ENCODE assay signal across 8 cellular contexts in the genomic region with DNA sequence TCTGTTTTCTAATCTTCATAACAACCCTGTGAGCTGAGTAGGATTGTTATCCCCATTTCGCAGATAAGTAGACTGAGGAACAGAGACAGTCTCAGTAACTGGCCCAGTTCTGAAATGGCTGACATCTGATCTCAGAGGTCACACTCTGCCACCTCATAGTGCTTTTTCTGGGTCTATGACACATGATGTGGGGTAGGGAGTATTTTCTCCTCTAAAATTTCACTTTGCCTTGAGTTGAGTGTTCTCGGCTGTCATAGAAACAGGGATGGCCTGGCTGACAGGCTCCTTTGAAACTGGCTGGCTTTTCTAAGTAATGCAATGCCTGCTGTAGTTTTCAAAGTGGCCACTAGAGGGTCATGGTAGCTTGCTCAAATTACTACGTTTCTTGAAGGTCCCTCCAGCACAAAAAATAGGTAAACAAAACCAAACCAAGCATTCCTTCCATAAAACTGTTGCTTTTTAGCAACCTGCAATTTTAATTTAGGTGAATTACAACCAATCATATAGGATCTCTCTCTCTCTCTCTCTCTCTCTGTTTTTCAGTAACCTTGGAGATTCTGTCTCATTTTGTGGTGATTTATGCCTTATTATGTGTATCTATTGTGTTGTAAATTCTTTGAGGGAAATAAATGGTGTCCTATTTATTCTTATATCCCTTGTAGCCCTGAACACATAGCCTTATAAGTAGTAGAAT.
DNase-seq lines count a peak whose midpoint lies in the region; ATAC-seq and TF ChIP-seq lines count a peak whose summit lies in the region.

No MANE protein-coding gene starts in this region.

- peaks cover 1% of the 10 kb centered on the region for H3K27me3 Mint-ChIP-seq in endothelial cell (ENCODE audit: unreplicated experiment)
- H3K27me3 Mint-ChIP-seq in stimulated activated naive B cell treated with anti-CD40 and anti-IgM and Interleukin-4, amounts not matched to agents 10 μg/mL and 1 μg/mL and 100 μg/mL, for 72 hours = no peaks in the 10 kb centered on the region

- H3K36me3 ChIP-seq in BE2C = no peaks in the 10 kb centered on the region

- H3K4me1 Mint-ChIP-seq in endothelial cell (ENCODE audit: unreplicated experiment) = no peaks in the 10 kb centered on the region
- peaks cover 3 to 9% of the 10 kb centered on the region in 2 donors for H3K4me1 Mint-ChIP-seq in stimulated activated naive B cell treated with anti-CD40 and anti-IgM and Interleukin-4, amounts not matched to agents 10 μg/mL and 1 μg/mL and 100 μg/mL, for 72 hours

- H3K9me3 ChIP-seq in BE2C = no peaks in the 10 kb centered on the region

- no peaks in the 10 kb centered on the region for H3K9me3 Mint-ChIP-seq in endothelial cell (ENCODE audit: unreplicated experiment)
- H3K9me3 Mint-ChIP-seq in stimulated activated naive B cell treated with anti-CD40 and anti-IgM and Interleukin-4, amounts not matched to agents 10 μg/mL and 1 μg/mL and 100 μg/mL, for 72 hours = no peaks in the 10 kb centered on the region

- no peak overlapping the region for H3K4me3 ChIP-seq in BE2C (ENCODE audit: low read depth, low read length)

- no peaks in the 10 kb centered on the region for H3K4me1 ChIP-seq in BE2C

- peak; percentile 75 for TF ChIP-seq CTCF in BE2C (IDR thresholded peaks at IDR 0.05; ENCODE audit: low read depth, low read length)
- TF ChIP-seq CTCF in endothelial cell (IDR thresholded peaks at IDR 0.05; ENCODE audit: unreplicated experiment) = peak; percentile 98

- no peaks in the 10 kb centered on the region for H3K36me3 Mint-ChIP-seq in endothelial cell (ENCODE audit: low read depth, unreplicated experiment)
- no peaks in the 10 kb centered on the region for H3K36me3 Mint-ChIP-seq in stimulated activated naive B cell treated with anti-CD40 and anti-IgM and Interleukin-4, amounts not matched to agents 10 μg/mL and 1 μg/mL and 100 μg/mL, for 72 hours

- peak; percentile 87 for ATAC-seq in GM18909 (IDR thresholded peaks at IDR 0.05; ENCODE audit: poor library complexity, unreplicated experiment)
- peak; percentile 74 for ATAC-seq in HG03196 (IDR thresholded peaks at IDR 0.05; ENCODE audit: unreplicated experiment)
- ATAC-seq in stimulated activated naive B cell treated with anti-CD40 and anti-IgM and Interleukin-4, amounts not matched to agents 10 μg/mL and 1 μg/mL and 100 μg/mL, for 72 hours (replicated peaks) = peak; percentile 70 to 78

- no peak overlapping the region for H3K27ac Mint-ChIP-seq in endothelial cell (ENCODE audit: unreplicated experiment)
- H3K27ac Mint-ChIP-seq in stimulated activated naive B cell treated with anti-CD40 and anti-IgM and Interleukin-4, amounts not matched to agents 10 μg/mL and 1 μg/mL and 100 μg/mL, for 72 hours = no peak overlapping the region

- no peaks in the 10 kb centered on the region for H3K27me3 ChIP-seq in BE2C

- H3K4me3 Mint-ChIP-seq in endothelial cell (ENCODE audit: unreplicated experiment) = no peak overlapping the region
- H3K4me3 Mint-ChIP-seq in stimulated activated naive B cell treated with anti-CD40 and anti-IgM and Interleukin-4, amounts not matched to agents 10 μg/mL and 1 μg/mL and 100 μg/mL, for 72 hours = no peak overlapping the region

- peak; percentile 37 for DNase-seq in BE2C
- DNase-seq in NCI-H748 treated with DMSO at 0.1 percent for 48 hours (lab: John Stamatoyannopoulos, UW) = peak; percentile 51
- peak; percentile 4 to 35 for DNase-seq in activated CD8-positive, alpha-beta memory T cell treated with anti-CD3 and anti-CD28 coated beads for 1 hour (ENCODE audit: extremely low read depth in 1 of 2, low read depth in 1 of 2)
- DNase-seq in endothelial cell (ENCODE audit: low spot score) = peak; percentile 75
- DNase-seq in myocyte (ENCODE audit: low read depth) = peak; percentile 93
- DNase-seq in stimulated activated naive B cell treated with anti-CD40 and anti-IgM and Interleukin-4, amounts not matched to agents 10 μg/mL and 1 μg/mL and 100 μg/mL, for 72 hours = peak; percentile 23

Comparison
In these comparisons a context has a peak if more than half of its experiments do, and no peak if none do; other contexts are left out.
1. DNase-seq: peak in every context shown above with its lines; median percentile 93 in myocyte; 75 in endothelial cell; 51 in NCI-H748 treated with DMSO at 0.1 percent for 48 hours; 37 in BE2C; 23 in stimulated activated naive B cell treated with anti-CD40 and anti-IgM and Interleukin-4, amounts not matched to agents 10 μg/mL and 1 μg/mL and 100 μg/mL, for 72 hours; 20 in activated CD8-positive, alpha-beta memory T cell treated with anti-CD3 and anti-CD28 coated beads for 1 hour.